In genomic region chr4:139609647-139610046, GRCh38 we compare ENCODE assay signal across 16 cellular contexts. TPM values are rescaled to one million over a fixed set of nuclear protein-coding genes. Genes with fewer than 3 reads are reported as not detected.
DNase-seq lines count a peak whose midpoint lies in the region; ATAC-seq, FAIRE-seq and TF ChIP-seq lines count a peak whose summit lies in the region.
"Had no signal": no experiment of that assay in that cellular context is flagged by ENCODE, and none has a peak within 500 bp of the region (broad histone marks: within the 10 kb centered on the region; RNA-seq: fewer than 3 reads in every experiment).

No MANE protein-coding gene starts in this region.

- FAIRE-seq in frontal cortex (lab: Jason Lieb, UNC): no peak

- DNase-seq in DMS53 treated with DMSO at 0.1 percent for 48 hours (lab: John Stamatoyannopoulos, UW; ENCODE audit: unreplicated experiment) (peak; percentile 11), MG63 (peak; percentile 49), brain microvascular endothelial cell (peak; percentile 61), myocyte (ENCODE audit: low read depth) (peak; percentile 36), kidney glomerular epithelial cell (lab: John Stamatoyannopoulos, UW) (no peak), frontal cortex (ENCODE audit: low spot score in 2 of 2) (no peak)
- DNase-seq: activated CD4-positive, alpha-beta T cell treated with anti-CD3 and anti-CD28 coated beads for 48 hours; body of pancreas; CD4-positive, CD25-positive, alpha-beta regulatory T cell; left ventricle myocardium inferior; NCI-H345; right lobe of liver; stimulated activated naive CD8-positive, alpha-beta T cell treated with anti-CD3 and anti-CD28 coated beads, Interleukin-15, Interleukin-2, amounts not matched to agents 100 U/mL and 50 U/mL, for 24 hours had no signal

- H3K27ac ChIP-seq in brain microvascular endothelial cell: no peak overlapping the region
- H3K27ac ChIP-seq: body of pancreas, left ventricle myocardium inferior, right lobe of liver had no signal

- H3K4me3 ChIP-seq in MG63 (no peak overlapping the region), brain microvascular endothelial cell (ENCODE audit: low read depth, low read length) (no peak overlapping the region)
- H3K4me3 ChIP-seq: body of pancreas, left ventricle myocardium inferior, right lobe of liver had no signal

- H3K36me3 ChIP-seq in MG63 (no peaks in the 10 kb centered on the region), brain microvascular endothelial cell (replicated peaks) (no peaks in the 10 kb centered on the region)
- H3K36me3 ChIP-seq: left ventricle myocardium inferior, right lobe of liver had no signal

- TF ChIP-seq CTCF in brain microvascular endothelial cell (IDR thresholded peaks at IDR 0.05; ENCODE audit: low read depth, low read length, missing control alignments): peak; percentile 16

- ATAC-seq in GM18502 (IDR thresholded peaks at IDR 0.05; ENCODE audit: poor library complexity, unreplicated experiment) (no peak), HG02938 (IDR thresholded peaks at IDR 0.05; ENCODE audit: unreplicated experiment) (no peak)
- ATAC-seq: body of pancreas; Panc1; stimulated activated naive CD8-positive, alpha-beta T cell treated with anti-CD3 and anti-CD28 coated beads, Interleukin-15, Interleukin-2, amounts not matched to agents 100 U/mL and 50 U/mL, for 24 hours had no signal

- no peaks in the 10 kb centered on the region for H3K27me3 ChIP-seq in MG63
- H3K27me3 ChIP-seq in brain microvascular endothelial cell (replicated peaks): no peaks in the 10 kb centered on the region
- H3K27me3 ChIP-seq: body of pancreas, right lobe of liver had no signal

- no peaks in the 10 kb centered on the region for H3K9me3 ChIP-seq in MG63
- H3K9me3 ChIP-seq: body of pancreas, left ventricle myocardium inferior, right lobe of liver had no signal

- in situ Hi-C loops in brain microvascular endothelial cell (cut with HindIII; ENCODE audit: low pct_ligation_motif_present, low sequenced_read_pairs): no loop called here

RNA-seq across cellular contexts. Expression of gene SETD7, which starts 53.6 kb away (rescaled TPM):
- 23.0 and 28.2 TPM in 2 replicates for total RNA-seq in MG63 (2014; rRNA removed; shearing (Covaris generic); ENCODE audit: low replicate concordance)
- total RNA-seq in myocyte: 411 and 456 TPM in 2 replicates
- polyA plus RNA-seq in myocyte (2012): 116 TPM
- total RNA-seq in frontal cortex: 28.5 TPM

RNA-seq across cellular contexts. Expression of gene MGST2, which starts 56.0 kb away (rescaled TPM):
- total RNA-seq in MG63 (2014; rRNA removed; shearing (Covaris generic); ENCODE audit: low replicate concordance): 2.3 and 10.5 TPM in 2 replicates
- total RNA-seq in myocyte (16.1 and 17.8 TPM in 2 replicates), frontal cortex (4.1 TPM)
- 17.1 TPM for polyA plus RNA-seq in myocyte (2012)

Comparison
In these comparisons a context has a peak if more than half of its experiments do, and no peak if none do; other contexts are left out.
1. DNase-seq: peak in DMS53 treated with DMSO at 0.1 percent for 48 hours (single experiment), MG63 (single experiment), brain microvascular endothelial cell (single experiment) and myocyte (single experiment); none in kidney glomerular epithelial cell (single experiment) and frontal cortex (0 of 2).
2. RNA of gene SETD7, which starts 53.6 kb away (total RNA-seq): 411 to 456 TPM in myocyte; 28.5 TPM in frontal cortex (single experiment) and 23.0 to 28.2 TPM in MG63; every median in the first group is over 10 times any median in the second.